ENCODE assay signal across 1 cellular context in genomic region chr1:108747128-108747827, GRCh38.
TF ChIP-seq lines count a peak whose summit lies in the region.

No MANE protein-coding gene starts in this region.

TF ChIP-seq in K562, 482 proteins besides CTCF, POLR2A, EP300 and RAD21 (continued from another document and continues in another):
- peak; percentile 49 for TF ChIP-seq PRDM10 (IDR thresholded peaks at IDR 0.05; ENCODE audit: partially characterized antibody)
- no peak for TF ChIP-seq MEIS2 (IDR thresholded peaks at IDR 0.05; ENCODE audit: partially characterized antibody)
- peak; percentile 8 for TF ChIP-seq PKNOX1 (IDR thresholded peaks at IDR 0.05)
- 0 out of 2 replicates have a peak, but pooled peaks have one; percentile 2 for TF ChIP-seq ARID4B (CRISPR knock-in tag; IDR thresholded peaks at IDR 0.05)
- no peak for TF ChIP-seq ZBTB9 (CRISPR knock-in tag; IDR thresholded peaks at IDR 0.05)
- no peak for TF ChIP-seq ZNF655 (CRISPR knock-in tag; IDR thresholded peaks at IDR 0.05)
- TF ChIP-seq GABPB2 (CRISPR knock-in tag; conservative IDR thresholded peaks at IDR 0.05): no peak
- TF ChIP-seq PPARD (CRISPR knock-in tag; IDR thresholded peaks at IDR 0.05): no peak
- TF ChIP-seq ZNF197 (CRISPR knock-in tag; IDR thresholded peaks at IDR 0.05; ENCODE audit: low read depth): no peak
- TF ChIP-seq KAT2B (IDR thresholded peaks at IDR 0.05; ENCODE audit: low read depth, low read length): no peak
- TF ChIP-seq ILF3 (IDR thresholded peaks at IDR 0.05; ENCODE audit: borderline replicate concordance): no peak
- TF ChIP-seq PREB (CRISPR knock-in tag; IDR thresholded peaks at IDR 0.05): no peak
- no peak for TF ChIP-seq TSC22D4 (tag; IDR thresholded peaks at IDR 0.05)
- TF ChIP-seq THRA (IDR thresholded peaks at IDR 0.05): no peak
- TF ChIP-seq ZNF57 (CRISPR knock-in tag; IDR thresholded peaks at IDR 0.05): no peak
- TF ChIP-seq TEAD4 (IDR thresholded peaks at IDR 0.05; ENCODE audit: low read length): no peak
- TF ChIP-seq TEAD4 (CRISPR knock-in tag; IDR thresholded peaks at IDR 0.05; ENCODE audit: borderline replicate concordance): no peak
- no peak; the same call in 1 of the 2 replicates for TF ChIP-seq HCFC1 (IDR thresholded peaks at IDR 0.05; ENCODE audit: low read depth, low read length)
- TF ChIP-seq MXI1 (IDR thresholded peaks at IDR 0.05; ENCODE audit: low read depth, low read length): no peak
- TF ChIP-seq NR3C1 (CRISPR knock-in tag; IDR thresholded peaks at IDR 0.05): no peak
- no peak for TF ChIP-seq ZNF398 (CRISPR knock-in tag; IDR thresholded peaks at IDR 0.05)
- TF ChIP-seq KLF10 (CRISPR knock-in tag; IDR thresholded peaks at IDR 0.05): 0 out of 2 replicates have a peak, but pooled peaks have one; percentile 60
- TF ChIP-seq BCLAF1 (IDR thresholded peaks at IDR 0.05; ENCODE audit: borderline replicate concordance in 1 of 2, control insufficient read depth in 1 of 2, low read depth in 2 of 2, low read length in 1 of 2): no peak
- TF ChIP-seq FOXO4 (CRISPR knock-in tag; IDR thresholded peaks at IDR 0.05): no peak
- no peak for TF ChIP-seq MCM3 (IDR thresholded peaks at IDR 0.05)
- no peak for TF ChIP-seq SRSF7 (optimal IDR thresholded peaks at IDR 0.05; ENCODE audit: low read depth, low read length)
- TF ChIP-seq NELFE (IDR thresholded peaks at IDR 0.05; ENCODE audit: insufficient read depth, insufficient read length): no peak
- no peak for TF ChIP-seq HMG20B (CRISPR knock-in tag; IDR thresholded peaks at IDR 0.05)
- TF ChIP-seq YY1 (IDR thresholded peaks at IDR 0.05; ENCODE audit: borderline replicate concordance in 1 of 3, control insufficient read depth in 1 of 3, extremely low read depth in 1 of 3, insufficient read depth in 3 of 3, insufficient read length in 1 of 3, insufficient replicate concordance in 2 of 3, low read depth in 1 of 3, low read length in 2 of 3): peak in 1 of 3 experiments; percentile 71
- no peak for TF ChIP-seq ZNF282 (CRISPR knock-in tag; IDR thresholded peaks at IDR 0.05)
- no peak for TF ChIP-seq TGIF2 (CRISPR knock-in tag; IDR thresholded peaks at IDR 0.05)
- 0 out of 2 replicates have a peak, but pooled peaks have one; percentile 8 for TF ChIP-seq SOX6 (IDR thresholded peaks at IDR 0.05)
- TF ChIP-seq RNF2 (IDR thresholded peaks at IDR 0.05): no peak; the same call in 1 of the 2 replicates
- 0 out of 2 replicates have a peak, but pooled peaks have one; percentile 19 for TF ChIP-seq SNIP1 (IDR thresholded peaks at IDR 0.05; ENCODE audit: low read depth)
- no peak for TF ChIP-seq ELF4 (CRISPR knock-in tag; IDR thresholded peaks at IDR 0.05)
- no peak for TF ChIP-seq ARID2 (IDR thresholded peaks at IDR 0.05)
- TF ChIP-seq STAG1 (CRISPR knock-in tag; IDR thresholded peaks at IDR 0.05; ENCODE audit: borderline replicate concordance): no peak
- TF ChIP-seq ZNF263 (CRISPR knock-in tag; IDR thresholded peaks at IDR 0.05; ENCODE audit: borderline replicate concordance): no peak
- TF ChIP-seq MEF2D (tag; conservative IDR thresholded peaks at IDR 0.05; ENCODE audit: low read depth): no peak
